8 cellular contexts compared by ENCODE assay signal in the genomic region with DNA sequence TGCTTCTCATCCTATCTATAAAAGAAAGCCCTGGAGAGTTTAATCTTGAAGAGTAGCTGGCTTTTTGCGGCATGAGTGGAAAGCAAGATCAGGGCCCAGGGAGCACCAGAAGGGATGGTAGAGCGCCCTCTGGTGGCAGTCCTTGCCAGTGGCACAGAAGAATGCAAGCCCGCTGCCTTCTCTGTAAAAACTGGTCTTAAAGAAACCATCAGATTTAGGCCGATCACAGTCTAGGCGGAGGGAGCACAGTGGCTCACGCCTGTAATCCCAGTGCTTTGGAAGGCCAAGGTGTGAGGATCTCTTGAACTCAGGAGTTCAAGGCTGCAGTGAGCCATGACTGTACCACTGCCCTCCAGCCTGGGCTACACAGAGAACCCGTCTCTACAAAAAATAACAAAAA. TPM values are rescaled to one million over a fixed set of nuclear protein-coding genes. Genes with fewer than 3 reads are reported as not detected.
A peak's percentile ranks its signal among the peaks of the same experiment; 100 is the strongest.
DNase-seq lines count a peak whose midpoint lies in the region; ATAC-seq and TF ChIP-seq lines count a peak whose summit lies in the region.

No MANE protein-coding gene starts in this region.

- TF ChIP-seq CTCF in AG10803 (conservative IDR thresholded peaks at IDR 0.05; ENCODE audit: low read length) (peak; percentile 97), LNCAP (IDR thresholded peaks at IDR 0.05) (peak; percentile 61), gastroesophageal sphincter (IDR thresholded peaks at IDR 0.05) (peak; percentile 94 to 96 (median 94)), suprapubic skin (IDR thresholded peaks at IDR 0.05) (peak; percentile 83 to 95)

- H3K4me3 ChIP-seq in AG10803 (ENCODE audit: low read length) (no peak overlapping the region), gastroesophageal sphincter (no peak overlapping the region), suprapubic skin (no peak overlapping the region)

- TF ChIP-seq EP300 in gastroesophageal sphincter (IDR thresholded peaks at IDR 0.05) (no peak), suprapubic skin (IDR thresholded peaks at IDR 0.05) (no peak)

- H3K9me3 ChIP-seq in gastroesophageal sphincter: no peaks in the 10 kb centered on the region
- H3K9me3 ChIP-seq in suprapubic skin: no peaks in the 10 kb centered on the region

- H3K4me1 ChIP-seq in gastroesophageal sphincter (peaks cover 0 to 20% (median 0%) of the 10 kb centered on the region in 3 donors), suprapubic skin (peaks cover 42% of the 10 kb centered on the region)

- WGBS in gastroesophageal sphincter (ENCODE audit: low coverage in 1 of 2), 2 donors: 0 to 42% methylated on average over 2 of the region's 7 CpGs
- WGBS in suprapubic skin: 18% methylated on average over 7 of the region's 7 CpGs

- no peaks in the 10 kb centered on the region for H3K27me3 ChIP-seq in gastroesophageal sphincter
- no peaks in the 10 kb centered on the region for H3K27me3 ChIP-seq in suprapubic skin

- H3K27ac ChIP-seq in gastroesophageal sphincter (peak overlapping the region in 1 of 4 donors; percentile 9), suprapubic skin (no peak overlapping the region)

- H3K36me3 ChIP-seq in gastroesophageal sphincter (no peaks in the 10 kb centered on the region), suprapubic skin (no peaks in the 10 kb centered on the region)

- ATAC-seq in GM19351 (IDR thresholded peaks at IDR 0.05; ENCODE audit: unreplicated experiment) (peak; percentile 64), gastroesophageal sphincter (peak; percentile 61)

- TF ChIP-seq POLR2A in gastroesophageal sphincter (IDR thresholded peaks at IDR 0.05): no peak
- no peak for TF ChIP-seq POLR2A in suprapubic skin (IDR thresholded peaks at IDR 0.05)

- DNase-seq in AG10803 (ENCODE audit: low read depth): peak; percentile 78
- peak; percentile 59 to 73 for DNase-seq in SHP77 (lab: John Stamatoyannopoulos, UW)
- peak; percentile 70 for DNase-seq in activated T-helper 9 cell treated with anti-CD3 and anti-CD28 coated beads, Interleukin-2, amount 50 U/mL, for 16 hours (ENCODE audit: low read depth)
- DNase-seq in occipital lobe (lab: John Stamatoyannopoulos, UW): peak; percentile 63
- peak; percentile 91 to 92 for DNase-seq in suprapubic skin (ENCODE audit: low spot score in 2 of 2)

RNA-seq across cellular contexts. Expression of a gene that starts 35.6 kb away (rescaled TPM):
- not detected for total RNA-seq in gastroesophageal sphincter
- not detected for total RNA-seq in occipital lobe
- not detected for total RNA-seq in suprapubic skin

RNA-seq across cellular contexts. Expression of a gene that starts 36.3 kb away (rescaled TPM):
- total RNA-seq in gastroesophageal sphincter (10 to 100 TPM; 17.9 to 37.6 (median 20.6) TPM), occipital lobe (2.7 TPM), suprapubic skin (10 to 100 TPM; 43.4 to 89.6 (median 52.3) TPM)
